ENCODE assay signal across 21 cellular contexts in genomic region chr1:25685211-25685750, GRCh38.
A peak's percentile ranks its signal among the peaks of the same experiment; 100 is the strongest.
DNase-seq lines count a peak whose midpoint lies in the region; ATAC-seq and TF ChIP-seq lines count a peak whose summit lies in the region.
"Had no signal": no experiment of that assay in that cellular context is flagged by ENCODE, and none has a peak within 500 bp of the region (broad histone marks: within the 10 kb centered on the region; RNA-seq: fewer than 3 reads in every experiment).

No MANE protein-coding gene starts in this region.

- no peak overlapping the region for H3K18ac ChIP-seq in mesenchymal stem cell (ENCODE audit: low read depth in 1 of 2, low read length in 2 of 2)

- no peak for TF ChIP-seq CTCF in thyroid gland (IDR thresholded peaks at IDR 0.05)

- H3K4me1 Mint-ChIP-seq in stimulated activated naive CD8-positive, alpha-beta T cell treated with anti-CD3 and anti-CD28 coated beads, Interleukin-15, amount 100 ng/mL, for 72 hours = peaks cover 87% of the 10 kb centered on the region

- H2BK5ac ChIP-seq in mesenchymal stem cell (ENCODE audit: low read depth, low read length, poor library complexity, severe bottlenecking) = no peak overlapping the region

- H3K79me1 ChIP-seq in mesenchymal stem cell (replicated peaks; ENCODE audit: low read length, poor library complexity, severe bottlenecking) = no peaks in the 10 kb centered on the region

- peak overlapping the region in 1 of 2 experiments; percentile 93 for H3K14ac ChIP-seq in mesenchymal stem cell (ENCODE audit: low read length in 2 of 2)

- H2AK5ac ChIP-seq in mesenchymal stem cell (ENCODE audit: low read length, severe bottlenecking) = no peak overlapping the region

- H3K27ac Mint-ChIP-seq in stimulated activated naive CD8-positive, alpha-beta T cell treated with anti-CD3 and anti-CD28 coated beads, Interleukin-15, amount 100 ng/mL, for 72 hours = peak overlapping the region; percentile 24 to 41

- no peak overlapping the region for H2BK12ac ChIP-seq in mesenchymal stem cell (ENCODE audit: low read length in 2 of 2)

- no peak overlapping the region for H4K8ac ChIP-seq in mesenchymal stem cell (ENCODE audit: low read length)

- no peak overlapping the region for H3K4me2 ChIP-seq in mesenchymal stem cell (ENCODE audit: low read length, poor library complexity, severe bottlenecking)

- peak overlapping the region; percentile 34 for H4K91ac ChIP-seq in mesenchymal stem cell (ENCODE audit: low read length)

- H2BK120ac ChIP-seq in mesenchymal stem cell (ENCODE audit: low read depth, low read length) = no peak overlapping the region

- H3K36me3 ChIP-seq in mesenchymal stem cell (ENCODE audit: control insufficient read depth in 1 of 2, insufficient read depth in 2 of 2, low read depth in 1 of 2, low read length in 2 of 2) (peaks cover 0 to 4% of the 10 kb centered on the region in 2 experiments), thyroid gland (no peaks in the 10 kb centered on the region)

- H3K27me3 ChIP-seq in mesenchymal stem cell (ENCODE audit: control insufficient read depth in 1 of 2, insufficient read depth in 1 of 2, low read length in 2 of 2) = peaks cover 0 to 43% of the 10 kb centered on the region in 2 experiments
- H3K27me3 ChIP-seq in thyroid gland = no peaks in the 10 kb centered on the region

- DNase-seq in stimulated activated naive CD8-positive, alpha-beta T cell treated with anti-CD3 and anti-CD28 coated beads, Interleukin-15, amount 100 ng/mL, for 72 hours = no peak
- no peak for DNase-seq in stimulated activated naive CD8-positive, alpha-beta T cell treated with anti-CD3 and anti-CD28 coated beads, Interleukin-15, Interleukin-2, amounts not matched to agents 100 U/mL and 50 U/mL, for 24 hours
- no peak for DNase-seq in mesenchymal stem cell
- no peak for DNase-seq in thyroid gland
- DNase-seq in RKO (ENCODE audit: low spot score) = no peak
- DNase-seq in activated CD8-positive, alpha-beta memory T cell treated with anti-CD3 and anti-CD28 coated beads, Interleukin-2, amount 50 U/mL, for 48 hours = no peak
- no peak for DNase-seq in DMS153 (lab: John Stamatoyannopoulos, UW)
- DNase-seq: COR-L47, DMS79 treated with DMSO at 0.1 percent for 48 hours, HCEC 1CT, Karpas-422, NCI-H1694, NCI-H2081 treated with DMSO at 0.1 percent for 48 hours, NCI-H2171 treated with DMSO at 0.1 percent for 48 hours, NCI-H524 treated with DMSO at 0.1 percent for 48 hours, NCI-H82, OCI-M1, Right ventricle myocardium superior had no signal

- ATAC-seq in stimulated activated naive CD8-positive, alpha-beta T cell treated with anti-CD3 and anti-CD28 coated beads, Interleukin-15, amount 100 ng/mL, for 72 hours = no peak
- ATAC-seq in stimulated activated naive CD8-positive, alpha-beta T cell treated with anti-CD3 and anti-CD28 coated beads, Interleukin-15, Interleukin-2, amounts not matched to agents 100 U/mL and 50 U/mL, for 24 hours = no peak

- no peaks in the 10 kb centered on the region for H3K9me3 Mint-ChIP-seq in stimulated activated naive CD8-positive, alpha-beta T cell treated with anti-CD3 and anti-CD28 coated beads, Interleukin-15, amount 100 ng/mL, for 72 hours

- H2BK15ac ChIP-seq in mesenchymal stem cell (ENCODE audit: low read depth, poor library complexity, severe bottlenecking) = no peak overlapping the region

- H2AFZ ChIP-seq in mesenchymal stem cell (ENCODE audit: low read depth, low read length) = no peak overlapping the region
- H2AFZ ChIP-seq: GM23248 had no signal

- H3K4me3 ChIP-seq in mesenchymal stem cell (ENCODE audit: insufficient read depth in 1 of 2, low read depth in 1 of 2, low read length in 2 of 2) (no peak overlapping the region), thyroid gland (replicated peaks in 1 of 3) (no peak overlapping the region)
- H3K4me3 ChIP-seq: GM23248 had no signal

- intact Hi-C loops in thyroid gland (cut with DNase I) = no loop called here

- no peaks in the 10 kb centered on the region for H3K9me3 ChIP-seq in mesenchymal stem cell (ENCODE audit: control insufficient read depth, low read length)
- H3K9me3 ChIP-seq in thyroid gland = no peaks in the 10 kb centered on the region

- 85% methylated on average over 11 of the region's 11 CpGs for WGBS in mesenchymal stem cell
- WGBS in thyroid gland, 2 donors = 93 to 95% methylated on average over 11 of the region's 11 CpGs

- no peak for TF ChIP-seq POLR2A in thyroid gland (IDR thresholded peaks at IDR 0.05)

- no peak overlapping the region for H3K4ac ChIP-seq in mesenchymal stem cell (ENCODE audit: low read depth in 1 of 2, low read length in 2 of 2)

- H3K23ac ChIP-seq in mesenchymal stem cell (ENCODE audit: low read length in 2 of 2) = no peak overlapping the region

- no peak overlapping the region for H3K9ac ChIP-seq in mesenchymal stem cell (ENCODE audit: low read length)
- H3K9ac ChIP-seq: GM23248 had no signal

- H3K4me3 Mint-ChIP-seq in stimulated activated naive CD8-positive, alpha-beta T cell treated with anti-CD3 and anti-CD28 coated beads, Interleukin-15, amount 100 ng/mL, for 72 hours = no peak overlapping the region

- H3K27ac ChIP-seq in angular gyrus (ENCODE audit: low read depth, low read length) (peak overlapping the region; percentile 41), mesenchymal stem cell (ENCODE audit: low read length, poor library complexity, severe bottlenecking) (no peak overlapping the region), thyroid gland (peak overlapping the region; percentile 87 to 90 (median 90))
- H3K27ac ChIP-seq: C4-2B, GM23248 had no signal

- H3K4me1 ChIP-seq in mesenchymal stem cell (ENCODE audit: control insufficient read depth, insufficient read depth, low read depth, low read length) (no peaks in the 10 kb centered on the region), thyroid gland (peaks cover 30 to 47% of the 10 kb centered on the region in 2 donors)

- H3K27me3 Mint-ChIP-seq in stimulated activated naive CD8-positive, alpha-beta T cell treated with anti-CD3 and anti-CD28 coated beads, Interleukin-15, amount 100 ng/mL, for 72 hours = no peaks in the 10 kb centered on the region
